ENCODE assay signal across 1 cellular context in genomic region chr13:114230117-114230516, GRCh38.
TF ChIP-seq lines count a peak whose summit lies in the region.

No MANE protein-coding gene starts in this region.

TF ChIP-seq in GM23338, 12 proteins besides CTCF, POLR2A, EP300 and RAD21 (continued from another document):
- TF ChIP-seq ZNF462 (CRISPR knock-in tag; IDR thresholded peaks at IDR 0.05) (no peak), EZH2 (IDR thresholded peaks at IDR 0.05; ENCODE audit: low read depth, unreplicated experiment) (no peak), EZH2phosphoT487 (IDR thresholded peaks at IDR 0.05; ENCODE audit: unreplicated experiment) (no peak), ETS1 (IDR thresholded peaks at IDR 0.05) (no peak), REST (IDR thresholded peaks at IDR 0.05; ENCODE audit: unreplicated experiment) (no peak), CREB1 (CRISPR knock-in tag; IDR thresholded peaks at IDR 0.05; ENCODE audit: low read depth) (no peak), POLR2AphosphoS5 (IDR thresholded peaks at IDR 0.05; ENCODE audit: low read depth) (peak; percentile 36)
TF ChIP-seq in GM23338: peak in this region for 2.
